ENCODE assay signal across 1 cellular context in genomic region chr22:31586137-31586920, GRCh38.
A peak's percentile ranks its signal among the peaks of the same experiment; 100 is the strongest.
TF ChIP-seq lines count a peak whose summit lies in the region.

No MANE protein-coding gene starts in this region.

TF ChIP-seq in HepG2, 621 proteins besides CTCF, POLR2A, EP300 and RAD21 (continued from another document and continues in another):
- TF ChIP-seq ZNF142 (CRISPR knock-in tag; IDR thresholded peaks at IDR 0.05): no peak
- TF ChIP-seq BCL6 (CRISPR knock-in tag; IDR thresholded peaks at IDR 0.05): peak; percentile 98
- TF ChIP-seq AHDC1 (CRISPR knock-in tag; IDR thresholded peaks at IDR 0.05; ENCODE audit: borderline replicate concordance): peak; percentile 92; the same call in 1 of the 2 replicates
- peak; percentile 84 for TF ChIP-seq SAP130 (CRISPR knock-in tag; IDR thresholded peaks at IDR 0.05; ENCODE audit: low read depth)
- TF ChIP-seq CREBL2 (CRISPR knock-in tag; IDR thresholded peaks at IDR 0.05; ENCODE audit: borderline replicate concordance): no peak
- TF ChIP-seq ZNF580 (CRISPR knock-in tag; IDR thresholded peaks at IDR 0.05; ENCODE audit: borderline replicate concordance, low read depth): peak; percentile 41; the same call in 1 of the 2 replicates
- TF ChIP-seq RCOR2 (CRISPR knock-in tag; IDR thresholded peaks at IDR 0.05): peak; percentile 85
- no peak for TF ChIP-seq POLR2AphosphoS5 (IDR thresholded peaks at IDR 0.05; ENCODE audit: low read depth, low read length)
- no peak for TF ChIP-seq ATF7-NPFF (CRISPR knock-in tag; IDR thresholded peaks at IDR 0.05; ENCODE audit: low read depth)
- TF ChIP-seq FOXA1 (IDR thresholded peaks at IDR 0.05): no peak
- TF ChIP-seq FOXA1 (CRISPR knock-in tag; IDR thresholded peaks at IDR 0.05): peak; percentile 73
- peak; percentile 74; the same call in 1 of the 2 replicates for TF ChIP-seq THRA (CRISPR knock-in tag; IDR thresholded peaks at IDR 0.05; ENCODE audit: borderline replicate concordance)
- TF ChIP-seq ZNF276 (CRISPR knock-in tag; IDR thresholded peaks at IDR 0.05; ENCODE audit: low read depth): no peak
- no peak for TF ChIP-seq IKZF1 (IDR thresholded peaks at IDR 0.05)
- no peak for TF ChIP-seq ZNF207 (IDR thresholded peaks at IDR 0.05; ENCODE audit: borderline replicate concordance)
- TF ChIP-seq SNRNP70 (IDR thresholded peaks at IDR 0.05; ENCODE audit: low read depth, low read length): no peak
- TF ChIP-seq STAT5B (CRISPR knock-in tag; IDR thresholded peaks at IDR 0.05): 0 out of 2 replicates have a peak, but pooled peaks have one; percentile 79
- no peak; the same call in 1 of the 2 replicates for TF ChIP-seq UBTF (CRISPR knock-in tag; IDR thresholded peaks at IDR 0.05)
- TF ChIP-seq MXD3 (CRISPR knock-in tag; IDR thresholded peaks at IDR 0.05): no peak
- peak; percentile 93 for TF ChIP-seq PHF21A (CRISPR knock-in tag; IDR thresholded peaks at IDR 0.05)
- TF ChIP-seq ZNF441 (CRISPR knock-in tag; IDR thresholded peaks at IDR 0.05; ENCODE audit: borderline replicate concordance): 0 out of 2 replicates have a peak, but pooled peaks have one; percentile 37
- TF ChIP-seq ZNF33B (CRISPR knock-in tag; IDR thresholded peaks at IDR 0.05): no peak
- peak; percentile 54 for TF ChIP-seq ELF1 (CRISPR knock-in tag; IDR thresholded peaks at IDR 0.05)
- peak; percentile 55; the same call in 1 of the 2 replicates for TF ChIP-seq HNF1B (CRISPR knock-in tag; IDR thresholded peaks at IDR 0.05)
- peak; percentile 86 for TF ChIP-seq KDM6A (CRISPR knock-in tag; IDR thresholded peaks at IDR 0.05; ENCODE audit: low read depth)
- TF ChIP-seq ZNF33A (CRISPR knock-in tag; IDR thresholded peaks at IDR 0.05; ENCODE audit: borderline replicate concordance): no peak
- TF ChIP-seq ZBTB10 (CRISPR knock-in tag; IDR thresholded peaks at IDR 0.05; ENCODE audit: borderline replicate concordance): no peak
- peak; percentile 95 for TF ChIP-seq ZNF629 (CRISPR knock-in tag; conservative IDR thresholded peaks at IDR 0.05)
- peak; percentile 79; the same call in 1 of the 2 replicates for TF ChIP-seq ZNF331 (CRISPR knock-in tag; IDR thresholded peaks at IDR 0.05)
- TF ChIP-seq SPEN (CRISPR knock-in tag; IDR thresholded peaks at IDR 0.05; ENCODE audit: low read depth): peak; percentile 39; the same call in 1 of the 2 replicates
- no peak for TF ChIP-seq ZNF720 (CRISPR knock-in tag; IDR thresholded peaks at IDR 0.05)
- TF ChIP-seq ZNF317 (CRISPR knock-in tag; IDR thresholded peaks at IDR 0.05): no peak; the same call in 1 of the 2 replicates
- peak; percentile 71; the same call in 1 of the 2 replicates for TF ChIP-seq ZFP36L1 (CRISPR knock-in tag; IDR thresholded peaks at IDR 0.05)
- peak; percentile 39; the same call in 1 of the 3 replicates for TF ChIP-seq MXI1 (IDR thresholded peaks at IDR 0.05; ENCODE audit: borderline replicate concordance, low read depth, low read length)
